In the genomic region with DNA sequence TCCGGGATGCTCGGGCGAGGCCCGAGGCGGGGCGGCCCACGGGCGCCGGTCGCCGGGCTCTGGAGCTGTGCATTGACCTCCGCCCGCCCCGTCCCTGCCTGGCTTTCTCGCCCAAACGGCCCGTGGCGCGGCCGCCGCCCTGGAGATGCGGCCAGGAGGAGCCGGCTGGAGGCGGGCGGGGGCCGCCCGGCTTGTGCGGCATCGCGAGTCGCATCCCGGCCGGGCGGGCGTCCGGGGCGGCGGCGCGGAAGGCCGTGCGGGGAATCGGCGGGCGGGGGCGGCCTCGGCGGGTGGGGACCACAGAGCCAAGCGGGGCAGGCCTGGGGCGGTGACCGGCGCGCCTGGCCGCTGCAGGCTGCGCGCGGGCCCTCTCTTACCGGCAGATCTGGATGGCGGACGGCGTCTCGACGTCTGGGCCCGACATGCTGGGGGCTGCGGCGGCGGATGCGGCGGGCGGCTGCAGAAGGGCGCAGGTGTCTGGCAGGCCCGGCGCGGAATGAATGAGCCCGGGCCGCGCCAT, we compare ENCODE assay signal across 8 cellular contexts. TPM values are rescaled to one million over a fixed set of nuclear protein-coding genes. Genes with fewer than 3 reads are reported as not detected.
A peak's percentile ranks its signal among the peaks of the same experiment; 100 is the strongest.
DNase-seq lines count a peak whose midpoint lies in the region; ATAC-seq, FAIRE-seq and TF ChIP-seq lines count a peak whose summit lies in the region.

No MANE protein-coding gene starts in this region.

- H3K79me2 ChIP-seq in OCI-LY3 (ENCODE audit: low read length) (peaks cover 29% of the 10 kb centered on the region), endothelial cell of umbilical vein (ENCODE audit: control insufficient read depth, insufficient read depth, low read length) (peaks cover 20% of the 10 kb centered on the region)

- H3K9me3 ChIP-seq in ES-I3 (ENCODE audit: control insufficient read depth, insufficient read depth, low read length) (no peaks in the 10 kb centered on the region), OCI-LY3 (ENCODE audit: insufficient read depth, low read length) (no peaks in the 10 kb centered on the region), endothelial cell of umbilical vein (replicated peaks; ENCODE audit: control insufficient read depth, insufficient read depth, low read length) (no peaks in the 10 kb centered on the region), neuronal stem cell (replicated peaks in 1 of 2; ENCODE audit: control insufficient read depth in 2 of 2, insufficient read depth in 1 of 2, low read depth in 1 of 2, low read length in 2 of 2) (no peaks in the 10 kb centered on the region)

- peak; percentile 12 for ATAC-seq in GM21717 (IDR thresholded peaks at IDR 0.05; ENCODE audit: unreplicated experiment)

- H4K8ac ChIP-seq in neuronal stem cell (ENCODE audit: low read depth, low read length): no peak overlapping the region

- H3K4me2 ChIP-seq in OCI-LY3 (ENCODE audit: low read length): peak overlapping the region; percentile 78
- H3K4me2 ChIP-seq in endothelial cell of umbilical vein (ENCODE audit: insufficient read depth, low read length): peak overlapping the region; percentile 82
- peak overlapping the region; percentile 79 for H3K4me2 ChIP-seq in neuronal stem cell (ENCODE audit: insufficient read depth, low read length, poor library complexity, severe bottlenecking)

- peak overlapping the region; percentile 68 for H3K9ac ChIP-seq in ES-I3 (ENCODE audit: low read depth, low read length)
- H3K9ac ChIP-seq in OCI-LY3 (ENCODE audit: low read length): peak overlapping the region; percentile 66
- H3K9ac ChIP-seq in endothelial cell of umbilical vein (replicated peaks; ENCODE audit: extremely low read depth, insufficient read depth, low read length): peak overlapping the region; percentile 32
- H3K9ac ChIP-seq in neuronal stem cell (ENCODE audit: low read depth, low read length, poor library complexity): peak overlapping the region; percentile 87

- H3K14ac ChIP-seq in neuronal stem cell (ENCODE audit: low read length): peak overlapping the region; percentile 97

- peak overlapping the region; percentile 41 for H2AK5ac ChIP-seq in neuronal stem cell (ENCODE audit: low read depth, low read length)

- CTCF ChIA-PET in endothelial cell of umbilical vein (lab: Charles Lee): interaction anchor here (0.6 to 20.3 kb wide), 11 partner anchors 11 to 188 kb away, joined by 3 to 237 read pairs (median 4); no protein-coding TSS in a partner anchor

- H2BK5ac ChIP-seq in neuronal stem cell (ENCODE audit: low read length): no peak overlapping the region

- FAIRE-seq in endothelial cell of umbilical vein (lab: Jason Lieb, UNC) (no peak), frontal cortex (lab: Jason Lieb, UNC) (no peak)

- intact Hi-C loops in endothelial cell of umbilical vein (cut with micrococcal nuclease): loop anchor here (1.0 to 2.0 kb wide), 5 partner anchors 8 to 184 kb away; no protein-coding TSS in a partner anchor

- WGBS in neuronal stem cell (ENCODE audit: extremely low coverage in 2 of 2, insufficient read length in 2 of 2, insufficient replicate concordance in 1 of 2), 2 donors: no CpG with 5 or more reads among the region's 77 CpGs

- no peak overlapping the region for H2BK15ac ChIP-seq in neuronal stem cell (ENCODE audit: low read length)

- H3K4me3 ChIP-seq in OCI-LY3 (ENCODE audit: low read length) (peak overlapping the region; percentile 95), endothelial cell of umbilical vein (replicated peaks in 1 of 3; ENCODE audit: insufficient read depth in 1 of 3, low read depth in 1 of 3, low read length in 3 of 3) (peak overlapping the region; percentile 45 to 71 (median 63)), neuronal stem cell (ENCODE audit: low read length in 2 of 2) (peak overlapping the region; percentile 84 to 96)

- TF ChIP-seq POLR2A in endothelial cell of umbilical vein (IDR thresholded peaks at IDR 0.05; ENCODE audit: low read depth, low read length): no peak

- H2BK12ac ChIP-seq in neuronal stem cell (ENCODE audit: low read length): no peak overlapping the region

- TF ChIP-seq CTCF in OCI-LY3 (IDR thresholded peaks at IDR 0.05; ENCODE audit: low read depth, low read length): no peak
- TF ChIP-seq CTCF in endothelial cell of umbilical vein (IDR thresholded peaks at IDR 0.05; ENCODE audit: extremely low read depth in 1 of 2, insufficient read depth in 1 of 2, low read depth in 1 of 2, low read length in 2 of 2): no peak

- H3K4ac ChIP-seq in neuronal stem cell (ENCODE audit: low read length): no peak overlapping the region

- 0 out of 2 replicates have a peak overlapping the region, but pooled peaks have one; percentile 31 for H2AFZ ChIP-seq in OCI-LY3 (ENCODE audit: low read depth, low read length)
- H2AFZ ChIP-seq in endothelial cell of umbilical vein (ENCODE audit: low read depth, low read length): peak overlapping the region; percentile 82
- H2AFZ ChIP-seq in neuronal stem cell (ENCODE audit: low read length): peak overlapping the region; percentile 97

- H4K91ac ChIP-seq in neuronal stem cell (ENCODE audit: low read depth, low read length, poor library complexity): no peak overlapping the region

- POLR2A ChIA-PET in endothelial cell of umbilical vein (lab: Charles Lee): interaction anchor here (1.0 kb wide), 1 partner anchor 9 kb away, joined by 5 read pairs; no protein-coding TSS in a partner anchor

- H3K27ac ChIP-seq in OCI-LY3 (ENCODE audit: low read length) (no peak overlapping the region), endothelial cell of umbilical vein (ENCODE audit: insufficient read depth, low read depth, low read length) (peak overlapping the region; percentile 2), neuronal stem cell (replicated peaks; ENCODE audit: low read length) (no peak overlapping the region)

- no peaks in the 10 kb centered on the region for H3K27me3 ChIP-seq in OCI-LY3 (ENCODE audit: low read depth, low read length)
- H3K27me3 ChIP-seq in endothelial cell of umbilical vein (ENCODE audit: control insufficient read depth in 2 of 2, insufficient read depth in 2 of 2, low read length in 2 of 2): no peaks in the 10 kb centered on the region
- no peaks in the 10 kb centered on the region for H3K27me3 ChIP-seq in neuronal stem cell (ENCODE audit: control insufficient read depth in 3 of 3, insufficient read depth in 3 of 3, low read depth in 1 of 3, low read length in 3 of 3)

- H3K79me1 ChIP-seq in neuronal stem cell (ENCODE audit: low read depth, low read length): peaks cover 9% of the 10 kb centered on the region

- peak overlapping the region; percentile 69 for H3K23ac ChIP-seq in neuronal stem cell (ENCODE audit: low read depth, low read length, poor library complexity)

- BruUV-seq in endothelial cell of umbilical vein (replicated peaks; lab: Mats Ljungman, UMichigan): no TSS peak

- no peak overlapping the region for H2BK120ac ChIP-seq in neuronal stem cell (ENCODE audit: low read depth, low read length)

- no peaks in the 10 kb centered on the region for H3K36me3 ChIP-seq in ES-I3 (ENCODE audit: insufficient read depth, low read length)
- no peaks in the 10 kb centered on the region for H3K36me3 ChIP-seq in OCI-LY3 (replicated peaks; ENCODE audit: low read depth, low read length)
- no peaks in the 10 kb centered on the region for H3K36me3 ChIP-seq in endothelial cell of umbilical vein (ENCODE audit: control insufficient read depth in 2 of 2, extremely low read depth in 1 of 2, insufficient read depth in 2 of 2, low read length in 2 of 2)
- H3K36me3 ChIP-seq in neuronal stem cell (replicated peaks in 1 of 2; ENCODE audit: control insufficient read depth in 2 of 2, insufficient read depth in 2 of 2, low read length in 2 of 2): peaks cover 4 to 6% of the 10 kb centered on the region in 2 donors

- dilution Hi-C loops in endothelial cell of umbilical vein (cut with MboI; ENCODE audit: extremely low pct_ligation_motif_present, low sequenced_read_pairs): no loop called here

- H3K9me1 ChIP-seq in endothelial cell of umbilical vein (replicated peaks; ENCODE audit: control insufficient read depth, extremely low read depth, insufficient read depth, low read length): no peaks in the 10 kb centered on the region

- no peaks in the 10 kb centered on the region for H4K20me1 ChIP-seq in OCI-LY3 (ENCODE audit: insufficient read depth, low read length)
- no peaks in the 10 kb centered on the region for H4K20me1 ChIP-seq in endothelial cell of umbilical vein (replicated peaks; ENCODE audit: control insufficient read depth, extremely low read depth, insufficient read depth, low read length)

- H3K4me1 ChIP-seq in ES-I3 (ENCODE audit: insufficient read depth, low read length) (peaks cover 4% of the 10 kb centered on the region; the same call in 1 of the 2 replicates), OCI-LY3 (ENCODE audit: low read length) (peaks cover 11% of the 10 kb centered on the region), endothelial cell of umbilical vein (ENCODE audit: control insufficient read depth, extremely low read depth, insufficient read depth, low read length) (peaks cover 16% of the 10 kb centered on the region), neuronal stem cell (ENCODE audit: control insufficient read depth in 2 of 2, insufficient read depth in 1 of 2, low read depth in 1 of 2, low read length in 2 of 2) (peaks cover 0 to 8% of the 10 kb centered on the region in 2 donors)

- H3K18ac ChIP-seq in neuronal stem cell (ENCODE audit: low read length): peak overlapping the region; percentile 96

- DNase-seq in endothelial cell of umbilical vein (ENCODE audit: low read depth, low spot score): no peak
- DNase-seq in neuronal stem cell (ENCODE audit: low spot score): no peak
- DNase-seq in frontal cortex (ENCODE audit: low spot score in 2 of 2): no peak
- DNase-seq in ureter (ENCODE audit: low spot score): no peak
- DNase-seq in NCI-H774 (lab: John Stamatoyannopoulos, UW): no peak

RNA-seq across cellular contexts. Expression of gene ACOT7, which starts 0.6 kb away (rescaled TPM):
- 69.4 and 76.5 TPM in 2 replicates for total RNA-seq in endothelial cell of umbilical vein
- 104 and 105 TPM in 2 replicates for polyA plus RNA-seq in endothelial cell of umbilical vein
- 84.5 and 86.8 TPM in 2 replicates for polyA plus RNA-seq in endothelial cell of umbilical vein (2011; cell fraction: cytosol; rRNA removed)
- 48.1 and 56.4 TPM in 2 replicates for polyA plus RNA-seq in endothelial cell of umbilical vein (2011; cell fraction: nucleus; rRNA removed)
- polyA plus RNA-seq in endothelial cell of umbilical vein (2012): 76.1 and 79.8 TPM in 2 replicates
- polyA minus RNA-seq in endothelial cell of umbilical vein: 42.4 and 44.3 TPM in 2 replicates
- 29.4 TPM for polyA minus RNA-seq in endothelial cell of umbilical vein (2011; cell fraction: cytosol; rRNA and poly(A)+ RNA removed)
- 10.6 and 13.3 TPM in 2 replicates for polyA minus RNA-seq in endothelial cell of umbilical vein (2011; cell fraction: nucleus; rRNA and poly(A)+ RNA removed)
- 83.2 TPM for polyA plus RNA-seq in neuronal stem cell (2013, experiment 1 of 2)
- 81.2 TPM for polyA plus RNA-seq in neuronal stem cell (2013, experiment 2 of 2)
- 40.8 TPM for total RNA-seq in frontal cortex
- 19.1 TPM for total RNA-seq in ureter

RNA-seq across cellular contexts. Expression of gene HES2, which starts 26.8 kb away (rescaled TPM):
- total RNA-seq in endothelial cell of umbilical vein (9.4 and 13.3 TPM in 2 replicates), frontal cortex (not detected), ureter (2.1 TPM)
- 3.6 and 3.7 TPM in 2 replicates for polyA plus RNA-seq in endothelial cell of umbilical vein
- 2.7 and 2.9 TPM in 2 replicates for polyA plus RNA-seq in endothelial cell of umbilical vein (2011; cell fraction: cytosol; rRNA removed)
- 2.1 and 3.5 TPM in 2 replicates for polyA plus RNA-seq in endothelial cell of umbilical vein (2011; cell fraction: nucleus; rRNA removed)
- 4.7 and 12.3 TPM in 2 replicates for polyA plus RNA-seq in endothelial cell of umbilical vein (2012)
- 2.0 and 2.4 TPM in 2 replicates for polyA minus RNA-seq in endothelial cell of umbilical vein
- 6.2 TPM for polyA minus RNA-seq in endothelial cell of umbilical vein (2011; cell fraction: cytosol; rRNA and poly(A)+ RNA removed)
- 1.4 and 1.5 TPM in 2 replicates for polyA minus RNA-seq in endothelial cell of umbilical vein (2011; cell fraction: nucleus; rRNA and poly(A)+ RNA removed)
- 0.26 TPM for polyA plus RNA-seq in neuronal stem cell (2013, experiment 1 of 2)
- 0.22 TPM for polyA plus RNA-seq in neuronal stem cell (2013, experiment 2 of 2)

RNA-seq across cellular contexts. Expression of gene ESPN, which starts 31.6 kb away (rescaled TPM):
- total RNA-seq in endothelial cell of umbilical vein (0.71 and 2.2 TPM in 2 replicates), frontal cortex (not detected), ureter (6.2 TPM)
- 0.46 and 0.54 TPM in 2 replicates for polyA plus RNA-seq in endothelial cell of umbilical vein
- 0.07 and 0.17 TPM in 2 replicates for polyA plus RNA-seq in endothelial cell of umbilical vein (2011; cell fraction: cytosol; rRNA removed)
- 0.76 and 0.80 TPM in 2 replicates for polyA plus RNA-seq in endothelial cell of umbilical vein (2011; cell fraction: nucleus; rRNA removed)
- 0.71 and 0.75 TPM in 2 replicates for polyA plus RNA-seq in endothelial cell of umbilical vein (2012)
- 0.13 TPM in 1 of 2 replicates, not detected in the other for polyA minus RNA-seq in endothelial cell of umbilical vein
- polyA minus RNA-seq in endothelial cell of umbilical vein (2011; cell fraction: cytosol; rRNA and poly(A)+ RNA removed): 4.0 TPM
- 0.34 TPM in 1 of 2 replicates, not detected in the other for polyA minus RNA-seq in endothelial cell of umbilical vein (2011; cell fraction: nucleus; rRNA and poly(A)+ RNA removed)
- polyA plus RNA-seq in neuronal stem cell (2013, experiment 1 of 2): 3.5 TPM
- polyA plus RNA-seq in neuronal stem cell (2013, experiment 2 of 2): 3.6 TPM

Comparison
In these comparisons a context has a peak if more than half of its experiments do, and no peak if none do; other contexts are left out.
1. H3K9ac ChIP-seq: peak in every context shown above with its lines; median percentile 87 in neuronal stem cell; 68 in ES-I3; 66 in OCI-LY3; 32 in endothelial cell of umbilical vein.
2. H2AFZ ChIP-seq: peak in every context shown above with its lines; median percentile 97 in neuronal stem cell; 82 in endothelial cell of umbilical vein; 31 in OCI-LY3.